Comparison of ENCODE assay signal across 15 cellular contexts in the genomic region with DNA sequence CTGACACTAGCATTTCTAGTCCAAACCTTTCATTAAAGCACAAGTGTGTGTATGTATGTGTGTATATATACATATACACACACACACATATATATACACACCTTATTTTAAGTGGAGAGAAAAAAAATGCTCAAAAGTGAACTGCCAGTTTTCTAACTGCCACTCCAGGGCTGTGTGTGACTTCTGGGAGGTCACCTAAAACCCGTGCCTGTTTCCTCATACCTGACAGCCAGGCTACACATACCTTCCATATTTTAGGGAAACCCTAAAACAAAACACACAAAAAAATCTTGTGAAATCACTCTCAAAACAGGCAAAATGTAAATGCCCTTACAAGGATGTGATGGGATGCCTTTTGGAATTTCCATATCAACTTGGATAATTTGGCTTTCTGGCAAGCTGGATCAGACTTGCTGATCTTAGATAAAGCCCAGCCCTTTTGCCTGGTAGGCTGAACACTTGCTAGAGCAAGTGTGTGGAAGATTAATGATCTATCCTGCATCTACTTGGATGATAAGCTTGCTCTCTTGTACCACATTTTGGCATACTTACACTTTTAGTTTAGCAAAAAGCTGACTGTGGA.
"Had no signal": no experiment of that assay in that cellular context is flagged by ENCODE, and none has a peak within 500 bp of the region (broad histone marks: within the 10 kb centered on the region; RNA-seq: fewer than 3 reads in every experiment).

No MANE protein-coding gene starts in this region.

- H3K27ac ChIP-seq: prostate gland, skin epidermis, tibial artery had no signal

- H3K36me3 ChIP-seq: prostate gland had no signal

- H3K4me1 ChIP-seq: prostate gland had no signal

- H3K9me3 ChIP-seq: prostate gland, tibial artery had no signal

- H3K27me3 Mint-ChIP-seq: activated CD4-positive, alpha-beta T cell treated with anti-CD3 and anti-CD28 coated beads, Interleukin-2, amount 10 ng/mL, durations not matched to agents 7 days and 5 days; activated naive CD8-positive, alpha-beta T cell treated with anti-CD3 and anti-CD28 coated beads, Interleukin-2, amount 10 ng/mL, durations not matched to agents 7 days and 5 days had no signal

- H3K4me3 Mint-ChIP-seq: activated CD4-positive, alpha-beta T cell treated with anti-CD3 and anti-CD28 coated beads, Interleukin-2, amount 10 ng/mL, durations not matched to agents 7 days and 5 days; activated naive CD8-positive, alpha-beta T cell treated with anti-CD3 and anti-CD28 coated beads, Interleukin-2, amount 10 ng/mL, durations not matched to agents 7 days and 5 days; effector memory CD8-positive, alpha-beta T cell; nephron had no signal

- H3K27ac Mint-ChIP-seq: activated CD4-positive, alpha-beta T cell treated with anti-CD3 and anti-CD28 coated beads, Interleukin-2, amount 10 ng/mL, durations not matched to agents 7 days and 5 days; effector memory CD8-positive, alpha-beta T cell; nephron had no signal

- H3K4me1 Mint-ChIP-seq: nephron had no signal

- H3K27me3 ChIP-seq: tibial artery had no signal

- ATAC-seq: effector memory CD8-positive, alpha-beta T cell; right cardiac atrium had no signal

- DNase-seq: activated CD4-positive, alpha-beta T cell treated with anti-CD3 and anti-CD28 coated beads, Interleukin-2, amount 10 ng/mL, durations not matched to agents 7 days and 5 days; activated CD8-positive, alpha-beta memory T cell treated with anti-CD3 and anti-CD28 coated beads, Interleukin-2, amount 50 U/mL, for 48 hours; activated naive CD8-positive, alpha-beta T cell treated with anti-CD3 and anti-CD28 coated beads, Interleukin-2, amount 10 ng/mL, durations not matched to agents 7 days and 5 days; dermis blood vessel endothelial cell; effector memory CD8-positive, alpha-beta T cell; foreskin melanocyte; kidney glomerular epithelial cell; right cardiac atrium; stimulated activated CD4-positive, alpha-beta T cell treated with anti-CD3 and anti-CD28 coated beads, Interleukin-15, amount 100 ng/mL, for 24 hours; stimulated activated CD4-positive, alpha-beta T cell treated with anti-CD3 and anti-CD28 coated beads, Interleukin-4, amount 100 ng/mL, for 24 hours; stimulated activated naive CD4-positive, alpha-beta T cell; tibial artery had no signal

- H3K4me3 ChIP-seq: prostate gland, skin epidermis, tibial artery had no signal

- H3K9me3 Mint-ChIP-seq: effector memory CD8-positive, alpha-beta T cell; nephron had no signal
